1 cellular context compared by ENCODE assay signal in genomic region chr3:64161481-64161952, GRCh38.
TF ChIP-seq lines count a peak whose summit lies in the region.

No MANE protein-coding gene starts in this region.

TF ChIP-seq in WTC11, 78 proteins besides CTCF, POLR2A, EP300 and RAD21 (continued from another document):
- TF ChIP-seq STAT6 (CRISPR knock-in tag; conservative IDR thresholded peaks at IDR 0.05; ENCODE audit: low read depth) (no peak), ZNF671 (CRISPR knock-in tag; IDR thresholded peaks at IDR 0.05) (no peak)
TF ChIP-seq in WTC11: peak in this region for 0.
